In the genomic region with DNA sequence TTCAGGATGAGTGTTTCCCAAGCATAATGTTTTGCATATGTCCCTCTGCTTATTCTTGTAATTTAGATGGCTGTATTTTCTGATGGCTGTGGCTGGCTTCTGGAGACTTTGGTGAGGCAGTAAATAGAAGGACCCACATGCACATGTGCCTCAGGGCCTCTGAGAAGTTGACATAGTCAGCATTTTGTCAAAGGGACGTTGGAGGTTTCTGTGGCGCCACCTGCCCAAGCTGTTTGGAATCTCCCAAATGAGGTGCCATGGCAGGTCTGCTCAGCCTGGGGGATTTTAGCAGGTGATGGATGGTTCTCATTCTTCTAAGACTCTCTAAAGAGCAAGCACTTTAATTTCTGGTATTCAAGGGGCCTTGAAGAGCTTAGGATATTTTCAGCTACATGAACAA, we compare ENCODE assay signal across 2 cellular contexts.
TF ChIP-seq lines count a peak whose summit lies in the region.

No MANE protein-coding gene starts in this region.

TF ChIP-seq in GM23338, 12 proteins besides CTCF, POLR2A, EP300 and RAD21 (continued from another document):
- TF ChIP-seq, protein P1, sequence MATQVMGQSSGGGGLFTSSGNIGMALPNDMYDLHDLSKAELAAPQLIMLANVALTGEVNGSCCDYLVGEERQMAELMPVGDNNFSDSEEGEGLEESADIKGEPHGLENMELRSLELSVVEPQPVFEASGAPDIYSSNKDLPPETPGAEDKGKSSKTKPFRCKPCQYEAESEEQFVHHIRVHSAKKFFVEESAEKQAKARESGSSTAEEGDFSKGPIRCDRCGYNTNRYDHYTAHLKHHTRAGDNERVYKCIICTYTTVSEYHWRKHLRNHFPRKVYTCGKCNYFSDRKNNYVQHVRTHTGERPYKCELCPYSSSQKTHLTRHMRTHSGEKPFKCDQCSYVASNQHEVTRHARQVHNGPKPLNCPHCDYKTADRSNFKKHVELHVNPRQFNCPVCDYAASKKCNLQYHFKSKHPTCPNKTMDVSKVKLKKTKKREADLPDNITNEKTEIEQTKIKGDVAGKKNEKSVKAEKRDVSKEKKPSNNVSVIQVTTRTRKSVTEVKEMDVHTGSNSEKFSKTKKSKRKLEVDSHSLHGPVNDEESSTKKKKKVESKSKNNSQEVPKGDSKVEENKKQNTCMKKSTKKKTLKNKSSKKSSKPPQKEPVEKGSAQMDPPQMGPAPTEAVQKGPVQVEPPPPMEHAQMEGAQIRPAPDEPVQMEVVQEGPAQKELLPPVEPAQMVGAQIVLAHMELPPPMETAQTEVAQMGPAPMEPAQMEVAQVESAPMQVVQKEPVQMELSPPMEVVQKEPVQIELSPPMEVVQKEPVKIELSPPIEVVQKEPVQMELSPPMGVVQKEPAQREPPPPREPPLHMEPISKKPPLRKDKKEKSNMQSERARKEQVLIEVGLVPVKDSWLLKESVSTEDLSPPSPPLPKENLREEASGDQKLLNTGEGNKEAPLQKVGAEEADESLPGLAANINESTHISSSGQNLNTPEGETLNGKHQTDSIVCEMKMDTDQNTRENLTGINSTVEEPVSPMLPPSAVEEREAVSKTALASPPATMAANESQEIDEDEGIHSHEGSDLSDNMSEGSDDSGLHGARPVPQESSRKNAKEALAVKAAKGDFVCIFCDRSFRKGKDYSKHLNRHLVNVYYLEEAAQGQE (IDR thresholded peaks at IDR 0.05; ENCODE audit: unreplicated experiment), result no peak
- TF ChIP-seq CREB1 (CRISPR knock-in tag; IDR thresholded peaks at IDR 0.05; ENCODE audit: low read depth), result no peak
- TF ChIP-seq JUNB (IDR thresholded peaks at IDR 0.05; ENCODE audit: unreplicated experiment), result no peak
- TF ChIP-seq NANOG (IDR thresholded peaks at IDR 0.05; ENCODE audit: borderline replicate concordance), result no peak
- no peak for TF ChIP-seq POLR2AphosphoS5 (IDR thresholded peaks at IDR 0.05; ENCODE audit: low read depth)
- TF ChIP-seq, protein P2, sequence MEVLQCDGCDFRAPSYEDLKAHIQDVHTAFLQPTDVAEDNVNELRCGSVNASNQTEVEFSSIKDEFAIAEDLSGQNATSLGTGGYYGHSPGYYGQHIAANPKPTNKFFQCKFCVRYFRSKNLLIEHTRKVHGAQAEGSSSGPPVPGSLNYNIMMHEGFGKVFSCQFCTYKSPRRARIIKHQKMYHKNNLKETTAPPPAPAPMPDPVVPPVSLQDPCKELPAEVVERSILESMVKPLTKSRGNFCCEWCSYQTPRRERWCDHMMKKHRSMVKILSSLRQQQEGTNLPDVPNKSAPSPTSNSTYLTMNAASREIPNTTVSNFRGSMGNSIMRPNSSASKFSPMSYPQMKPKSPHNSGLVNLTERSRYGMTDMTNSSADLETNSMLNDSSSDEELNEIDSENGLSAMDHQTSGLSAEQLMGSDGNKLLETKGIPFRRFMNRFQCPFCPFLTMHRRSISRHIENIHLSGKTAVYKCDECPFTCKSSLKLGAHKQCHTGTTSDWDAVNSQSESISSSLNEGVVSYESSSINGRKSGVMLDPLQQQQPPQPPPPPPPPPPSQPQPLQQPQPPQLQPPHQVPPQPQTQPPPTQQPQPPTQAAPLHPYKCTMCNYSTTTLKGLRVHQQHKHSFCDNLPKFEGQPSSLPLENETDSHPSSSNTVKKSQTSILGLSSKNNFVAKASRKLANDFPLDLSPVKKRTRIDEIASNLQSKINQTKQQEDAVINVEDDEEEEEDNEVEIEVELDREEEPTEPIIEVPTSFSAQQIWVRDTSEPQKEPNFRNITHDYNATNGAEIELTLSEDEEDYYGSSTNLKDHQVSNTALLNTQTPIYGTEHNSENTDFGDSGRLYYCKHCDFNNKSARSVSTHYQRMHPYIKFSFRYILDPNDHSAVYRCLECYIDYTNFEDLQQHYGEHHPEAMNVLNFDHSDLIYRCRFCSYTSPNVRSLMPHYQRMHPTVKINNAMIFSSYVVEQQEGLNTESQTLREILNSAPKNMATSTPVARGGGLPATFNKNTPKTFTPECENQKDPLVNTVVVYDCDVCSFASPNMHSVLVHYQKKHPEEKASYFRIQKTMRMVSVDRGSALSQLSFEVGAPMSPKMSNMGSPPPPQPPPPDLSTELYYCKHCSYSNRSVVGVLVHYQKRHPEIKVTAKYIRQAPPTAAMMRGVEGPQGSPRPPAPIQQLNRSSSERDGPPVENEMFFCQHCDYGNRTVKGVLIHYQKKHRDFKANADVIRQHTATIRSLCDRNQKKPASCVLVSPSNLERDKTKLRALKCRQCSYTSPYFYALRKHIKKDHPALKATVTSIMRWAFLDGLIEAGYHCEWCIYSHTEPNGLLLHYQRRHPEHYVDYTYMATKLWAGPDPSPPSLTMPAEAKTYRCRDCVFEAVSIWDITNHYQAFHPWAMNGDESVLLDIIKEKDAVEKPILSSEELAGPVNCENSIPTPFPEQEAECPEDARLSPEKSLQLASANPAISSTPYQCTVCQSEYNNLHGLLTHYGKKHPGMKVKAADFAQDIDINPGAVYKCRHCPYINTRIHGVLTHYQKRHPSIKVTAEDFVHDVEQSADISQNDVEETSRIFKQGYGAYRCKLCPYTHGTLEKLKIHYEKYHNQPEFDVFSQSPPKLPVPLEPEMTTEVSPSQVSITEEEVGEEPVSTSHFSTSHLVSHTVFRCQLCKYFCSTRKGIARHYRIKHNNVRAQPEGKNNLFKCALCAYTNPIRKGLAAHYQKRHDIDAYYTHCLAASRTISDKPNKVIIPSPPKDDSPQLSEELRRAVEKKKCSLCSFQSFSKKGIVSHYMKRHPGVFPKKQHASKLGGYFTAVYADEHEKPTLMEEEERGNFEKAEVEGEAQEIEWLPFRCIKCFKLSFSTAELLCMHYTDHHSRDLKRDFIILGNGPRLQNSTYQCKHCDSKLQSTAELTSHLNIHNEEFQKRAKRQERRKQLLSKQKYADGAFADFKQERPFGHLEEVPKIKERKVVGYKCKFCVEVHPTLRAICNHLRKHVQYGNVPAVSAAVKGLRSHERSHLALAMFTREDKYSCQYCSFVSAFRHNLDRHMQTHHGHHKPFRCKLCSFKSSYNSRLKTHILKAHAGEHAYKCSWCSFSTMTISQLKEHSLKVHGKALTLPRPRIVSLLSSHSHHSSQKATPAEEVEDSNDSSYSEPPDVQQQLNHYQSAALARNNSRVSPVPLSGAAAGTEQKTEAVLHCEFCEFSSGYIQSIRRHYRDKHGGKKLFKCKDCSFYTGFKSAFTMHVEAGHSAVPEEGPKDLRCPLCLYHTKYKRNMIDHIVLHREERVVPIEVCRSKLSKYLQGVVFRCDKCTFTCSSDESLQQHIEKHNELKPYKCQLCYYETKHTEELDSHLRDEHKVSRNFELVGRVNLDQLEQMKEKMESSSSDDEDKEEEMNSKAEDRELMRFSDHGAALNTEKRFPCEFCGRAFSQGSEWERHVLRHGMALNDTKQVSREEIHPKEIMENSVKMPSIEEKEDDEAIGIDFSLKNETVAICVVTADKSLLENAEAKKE (CRISPR knock-in tag; IDR thresholded peaks at IDR 0.05), result no peak
TF ChIP-seq in GM23338: peak in this region for 0.

TF ChIP-seq in WTC11, 78 proteins besides CTCF, POLR2A, EP300 and RAD21 (continued from another document):
- TF ChIP-seq EMX1 (CRISPR knock-in tag; IDR thresholded peaks at IDR 0.05) (no peak), NR1H2 (CRISPR knock-in tag; IDR thresholded peaks at IDR 0.05) (no peak), ETV6 (CRISPR knock-in tag; IDR thresholded peaks at IDR 0.05) (no peak), ELF4 (CRISPR knock-in tag; IDR thresholded peaks at IDR 0.05; ENCODE audit: low read depth) (no peak), CBFB (CRISPR knock-in tag; IDR thresholded peaks at IDR 0.05; ENCODE audit: low read depth) (no peak), IRF2 (CRISPR knock-in tag; IDR thresholded peaks at IDR 0.05; ENCODE audit: borderline replicate concordance, low read depth) (no peak), JAZF1 (CRISPR knock-in tag; IDR thresholded peaks at IDR 0.05) (no peak)
- TF ChIP-seq, protein P3, sequence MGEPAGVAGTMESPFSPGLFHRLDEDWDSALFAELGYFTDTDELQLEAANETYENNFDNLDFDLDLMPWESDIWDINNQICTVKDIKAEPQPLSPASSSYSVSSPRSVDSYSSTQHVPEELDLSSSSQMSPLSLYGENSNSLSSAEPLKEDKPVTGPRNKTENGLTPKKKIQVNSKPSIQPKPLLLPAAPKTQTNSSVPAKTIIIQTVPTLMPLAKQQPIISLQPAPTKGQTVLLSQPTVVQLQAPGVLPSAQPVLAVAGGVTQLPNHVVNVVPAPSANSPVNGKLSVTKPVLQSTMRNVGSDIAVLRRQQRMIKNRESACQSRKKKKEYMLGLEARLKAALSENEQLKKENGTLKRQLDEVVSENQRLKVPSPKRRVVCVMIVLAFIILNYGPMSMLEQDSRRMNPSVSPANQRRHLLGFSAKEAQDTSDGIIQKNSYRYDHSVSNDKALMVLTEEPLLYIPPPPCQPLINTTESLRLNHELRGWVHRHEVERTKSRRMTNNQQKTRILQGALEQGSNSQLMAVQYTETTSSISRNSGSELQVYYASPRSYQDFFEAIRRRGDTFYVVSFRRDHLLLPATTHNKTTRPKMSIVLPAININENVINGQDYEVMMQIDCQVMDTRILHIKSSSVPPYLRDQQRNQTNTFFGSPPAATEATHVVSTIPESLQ (CRISPR knock-in tag; IDR thresholded peaks at IDR 0.05), result no peak
